In genomic region chr17:42744283-42744805, GRCh38 we compare ENCODE assay signal across 8 cellular contexts. TPM values are rescaled to one million over a fixed set of nuclear protein-coding genes. Genes with fewer than 3 reads are reported as not detected.
DNase-seq lines count a peak whose midpoint lies in the region; ATAC-seq lines count a peak whose summit lies in the region.

No MANE protein-coding gene starts in this region.

- H3K4me3 ChIP-seq in endocrine pancreas (ENCODE audit: control insufficient read depth, insufficient read depth, low read length) = peak overlapping the region; percentile 79
- peak overlapping the region; percentile 56 for H3K4me3 ChIP-seq in mononuclear cell (ENCODE audit: low read length)

- peak; percentile 44 for DNase-seq in activated T-cell treated with anti-CD3 and anti-CD28 coated beads for 1 hour (ENCODE audit: low read depth)
- DNase-seq in activated T-cell treated with anti-CD3 and anti-CD28 coated beads, Interleukin-2, amount 50 U/mL, for 1 hour = no peak
- DNase-seq in NCI-H345 (lab: John Stamatoyannopoulos, UW) = peak; percentile 82
- DNase-seq in activated CD4-positive, alpha-beta T cell treated with anti-CD3 and anti-CD28 coated beads, Interleukin-2, amount 50 U/mL, for 48 hours = peak; percentile 76 to 80
- peak; percentile 65 to 66 for DNase-seq in stimulated activated CD8-positive, alpha-beta memory T cell treated with anti-CD3 and anti-CD28 coated beads, Interleukin-2, amount 100 ng/mL, for 48 hours (ENCODE audit: low read depth in 2 of 2)

- peak overlapping the region; percentile 84 for H3K9ac ChIP-seq in endocrine pancreas (ENCODE audit: control insufficient read depth, insufficient read depth, low read length)

- ATAC-seq in HG02970 (IDR thresholded peaks at IDR 0.05; ENCODE audit: low FRiP score, unreplicated experiment) = peak; percentile 41

- H3K36me3 ChIP-seq in endocrine pancreas (ENCODE audit: control insufficient read depth, insufficient read depth, low read length) = no peaks in the 10 kb centered on the region

- H3K4me1 ChIP-seq in endocrine pancreas (ENCODE audit: control insufficient read depth, insufficient read depth, low read length) = peaks cover 3% of the 10 kb centered on the region
- peaks cover 25% of the 10 kb centered on the region for H3K4me1 ChIP-seq in mononuclear cell (ENCODE audit: insufficient read depth, low read length)

- H3K9me3 ChIP-seq in endocrine pancreas (ENCODE audit: control insufficient read depth, low read length) = no peaks in the 10 kb centered on the region
- no peaks in the 10 kb centered on the region for H3K9me3 ChIP-seq in mononuclear cell (ENCODE audit: low read depth, low read length)

- H3K27me3 ChIP-seq in endocrine pancreas (ENCODE audit: control insufficient read depth, insufficient read depth, low read length) (no peaks in the 10 kb centered on the region), mononuclear cell (ENCODE audit: insufficient read depth, low read length) (no peaks in the 10 kb centered on the region)

RNA-seq across cellular contexts. Expression of gene EZH1, which starts 0.5 kb away (rescaled TPM):
- total RNA-seq in mononuclear cell = 80.9 TPM

RNA-seq across cellular contexts. Expression of gene RAMP2, which starts 16.7 kb away (rescaled TPM):
- not detected for total RNA-seq in mononuclear cell

RNA-seq across cellular contexts. Expression of gene VPS25, which starts 28.9 kb away (rescaled TPM):
- 27.0 TPM for total RNA-seq in mononuclear cell

RNA-seq across cellular contexts. Expression of gene WNK4, which starts 36.1 kb away (rescaled TPM):
- total RNA-seq in mononuclear cell = 0.10 TPM

RNA-seq across cellular contexts. Expression of gene COA3, which starts 54.2 kb away (rescaled TPM):
- 2.4 TPM for total RNA-seq in mononuclear cell
